ENCODE assay signal across 23 cellular contexts in genomic region chr3:160114352-160114751, GRCh38.
"Had no signal": no experiment of that assay in that cellular context is flagged by ENCODE, and none has a peak within 500 bp of the region (broad histone marks: within the 10 kb centered on the region; RNA-seq: fewer than 3 reads in every experiment).

No MANE protein-coding gene starts in this region.

- H3K4me1 Mint-ChIP-seq: activated CD4-positive, alpha-beta memory T cell treated with anti-CD3 and anti-CD28 coated beads, Interleukin-2, amount 10 ng/mL, durations not matched to agents 7 days and 5 days; activated CD4-positive, alpha-beta T cell treated with anti-CD3 and anti-CD28 coated beads for 36 hours; activated T-helper 17 cell treated with anti-CD3 and anti-CD28 coated beads, Interleukin-2, amount 50 U/mL, for 72 hours had no signal

- H3K4me3 Mint-ChIP-seq: activated CD4-positive, alpha-beta memory T cell treated with anti-CD3 and anti-CD28 coated beads, Interleukin-2, amount 10 ng/mL, durations not matched to agents 7 days and 5 days; activated CD4-positive, alpha-beta T cell treated with anti-CD3 and anti-CD28 coated beads for 36 hours; activated naive CD4-positive, alpha-beta T cell treated with anti-CD3 and anti-CD28 coated beads for 36 hours; activated naive CD8-positive, alpha-beta T cell; activated T-helper 17 cell treated with anti-CD3 and anti-CD28 coated beads, Interleukin-2, amount 50 U/mL, for 72 hours; T-helper 1 cell treated with Interleukin-12 subunit alpha and Interleukin-12 subunit beta and Interleukin-4 antibody, amounts not matched to agents 30 μg/mL and 1 μg/mL, for 36 hours had no signal

- H3K36me3 Mint-ChIP-seq: activated naive CD8-positive, alpha-beta T cell had no signal

- H3K27me3 ChIP-seq: brain microvascular endothelial cell, cardiac muscle cell had no signal

- H3K9me3 Mint-ChIP-seq: activated CD4-positive, alpha-beta memory T cell treated with anti-CD3 and anti-CD28 coated beads, Interleukin-2, amount 10 ng/mL, durations not matched to agents 7 days and 5 days; activated naive CD4-positive, alpha-beta T cell treated with anti-CD3 and anti-CD28 coated beads for 36 hours; activated T-helper 17 cell treated with anti-CD3 and anti-CD28 coated beads, Interleukin-2, amount 50 U/mL, for 72 hours; T-helper 1 cell treated with Interleukin-12 subunit alpha and Interleukin-12 subunit beta and Interleukin-4 antibody, amounts not matched to agents 30 μg/mL and 1 μg/mL, for 36 hours had no signal

- H3K4me3 ChIP-seq: cardiac muscle cell had no signal

- ATAC-seq: activated CD4-positive, alpha-beta T cell treated with anti-CD3 and anti-CD28 coated beads for 36 hours; activated T-helper 17 cell treated with anti-CD3 and anti-CD28 coated beads, Interleukin-2, amount 50 U/mL, for 72 hours had no signal

- DNase-seq: activated CD4-positive, alpha-beta memory T cell treated with anti-CD3 and anti-CD28 coated beads, Interleukin-2, amount 10 ng/mL, durations not matched to agents 7 days and 5 days; activated CD4-positive, alpha-beta T cell treated with anti-CD3 and anti-CD28 coated beads for 36 hours; activated CD4-positive, alpha-beta T cell treated with anti-CD3 and anti-CD28 coated beads, Interleukin-2, amount 50 U/mL, for 1 hour; activated gamma-delta T cell; activated naive CD4-positive, alpha-beta T cell treated with anti-CD3 and anti-CD28 coated beads for 36 hours; activated T-cell treated with anti-CD3 and anti-CD28 coated beads for 4 hours; activated T-cell treated with anti-CD3 and anti-CD28 coated beads, Interleukin-2, amount 50 U/mL, for 48 hours; brain microvascular endothelial cell; Karpas-422; MM.1S; NCI-H1105; NCI-H1436; NCI-H1694 treated with DMSO at 0.1 percent for 48 hours; NCI-H2029 treated with DMSO at 0.1 percent for 48 hours; NCI-H510A treated with DMSO at 0.1 percent for 48 hours; NCI-H69; NK-92 treated with Interleukin-12 subunit alpha and Interleukin-12 subunit beta, amount 100 ng/mL, for 24 hours; SHP77 treated with DMSO at 0.1 percent for 48 hours; WERI-Rb-1 had no signal

- H3K36me3 ChIP-seq: brain microvascular endothelial cell, cardiac muscle cell, WERI-Rb-1 had no signal

- H3K27ac Mint-ChIP-seq: activated CD4-positive, alpha-beta memory T cell treated with anti-CD3 and anti-CD28 coated beads, Interleukin-2, amount 10 ng/mL, durations not matched to agents 7 days and 5 days; activated CD4-positive, alpha-beta T cell treated with anti-CD3 and anti-CD28 coated beads for 36 hours; activated naive CD4-positive, alpha-beta T cell treated with anti-CD3 and anti-CD28 coated beads for 36 hours; activated naive CD8-positive, alpha-beta T cell; activated T-helper 17 cell treated with anti-CD3 and anti-CD28 coated beads, Interleukin-2, amount 50 U/mL, for 72 hours; T-helper 1 cell treated with Interleukin-12 subunit alpha and Interleukin-12 subunit beta and Interleukin-4 antibody, amounts not matched to agents 30 μg/mL and 1 μg/mL, for 36 hours had no signal

- H3K27ac ChIP-seq: brain microvascular endothelial cell, cardiac muscle cell, WERI-Rb-1 had no signal
